ENCODE assay signal across 8 cellular contexts in genomic region chr22:46150615-46151423, GRCh38. TPM values are rescaled to one million over a fixed set of nuclear protein-coding genes. Genes with fewer than 3 reads are reported as not detected.
DNase-seq lines count a peak whose midpoint lies in the region; ATAC-seq and TF ChIP-seq lines count a peak whose summit lies in the region.

No MANE protein-coding gene starts in this region.

- H3K27ac ChIP-seq in DND-41 (ENCODE audit: low read length) (peak overlapping the region; percentile 67), GM23248 (no peak overlapping the region), fibroblast of lung (ENCODE audit: insufficient read depth, low read length) (peak overlapping the region; percentile 19), thyroid gland (peak overlapping the region in 2 of 3 donors; percentile 77 to 82)

- peaks cover 44% of the 10 kb centered on the region for H3K4me1 ChIP-seq in DND-41 (ENCODE audit: insufficient read depth, low read length)
- peaks cover 6% of the 10 kb centered on the region for H3K4me1 ChIP-seq in GM23248 (ENCODE audit: insufficient read depth)
- H3K4me1 ChIP-seq in fibroblast of lung (ENCODE audit: control insufficient read depth, extremely low read depth, insufficient read depth, low read length): peaks cover 2% of the 10 kb centered on the region
- H3K4me1 ChIP-seq in neuron (ENCODE audit: insufficient read depth, low read length): peaks cover 18% of the 10 kb centered on the region
- H3K4me1 ChIP-seq in thyroid gland: peaks cover 15 to 21% of the 10 kb centered on the region in 2 donors

- no peak for TF ChIP-seq POLR2A in thyroid gland (IDR thresholded peaks at IDR 0.05)

- H3K4me3 ChIP-seq in DND-41 (ENCODE audit: low read depth in 1 of 2, low read length in 2 of 2) (peak overlapping the region; percentile 97 to 99), GM23248 (peak overlapping the region; percentile 83), fibroblast of lung (replicated peaks in 1 of 4; ENCODE audit: control extremely low read depth in 1 of 4, insufficient read depth in 1 of 4, low read depth in 3 of 4, low read length in 4 of 4) (peak overlapping the region; percentile 69 to 87 (median 80)), neuron (ENCODE audit: low read length) (peak overlapping the region; percentile 70), thyroid gland (replicated peaks in 1 of 3) (peak overlapping the region; percentile 53 to 97 (median 89))

- H3K27me3 ChIP-seq in DND-41 (ENCODE audit: insufficient read depth, low read length, poor library complexity) (peaks cover 17% of the 10 kb centered on the region), GM23248 (replicated peaks; ENCODE audit: insufficient read depth) (no peaks in the 10 kb centered on the region), fibroblast of lung (ENCODE audit: control insufficient read depth, insufficient read depth, low read length) (peaks cover 27% of the 10 kb centered on the region), neuron (ENCODE audit: insufficient read depth, low read length) (peaks cover 57% of the 10 kb centered on the region), thyroid gland (no peaks in the 10 kb centered on the region)

- intact Hi-C loops in thyroid gland (cut with DNase I): no loop called here

- H3K9ac ChIP-seq in DND-41 (ENCODE audit: low read depth, low read length) (peak overlapping the region; percentile 95), GM23248 (peak overlapping the region; percentile 79), fibroblast of lung (ENCODE audit: insufficient read depth, low read length) (peak overlapping the region; percentile 70)

- TF ChIP-seq CTCF in DND-41 (IDR thresholded peaks at IDR 0.05; ENCODE audit: borderline replicate concordance, extremely low read depth, low read length, poor library complexity, severe bottlenecking) (no peak), fibroblast of lung (conservative IDR thresholded peaks at IDR 0.05 in 1 of 2, IDR thresholded peaks at IDR 0.05 in 1 of 2; ENCODE audit: low read depth in 1 of 2, low read length in 2 of 2) (no peak), thyroid gland (IDR thresholded peaks at IDR 0.05) (no peak)

- peaks cover 45% of the 10 kb centered on the region for H3K79me2 ChIP-seq in DND-41 (ENCODE audit: insufficient read depth, low read length)
- peaks cover 26% of the 10 kb centered on the region for H3K79me2 ChIP-seq in GM23248 (ENCODE audit: insufficient read depth)
- H3K79me2 ChIP-seq in fibroblast of lung (ENCODE audit: control insufficient read depth, insufficient read depth, low read length): no peaks in the 10 kb centered on the region

- 1% methylated on average over 46 to 69 of the region's 105 CpGs for WGBS in GM23248 (ENCODE audit: low coverage in 1 of 2, low lambda C conversion rate in 2 of 2, missing lambda C conversion rate in 2 of 2), 2 experiments
- 0% methylated on average over 4 to 37 of the region's 105 CpGs for WGBS in thyroid gland, 2 donors

- H3K9me2 ChIP-seq in GM23248 (ENCODE audit: insufficient read depth): no peaks in the 10 kb centered on the region

- ATAC-seq in DND-41 (ENCODE audit: insufficient read depth, low read depth): peak; percentile 44

- no peaks in the 10 kb centered on the region for H3F3A ChIP-seq in GM23248 (ENCODE audit: insufficient read depth)

- H4K20me1 ChIP-seq in DND-41 (ENCODE audit: insufficient read depth, low read length) (peaks cover 12% of the 10 kb centered on the region), GM23248 (ENCODE audit: insufficient read depth) (no peaks in the 10 kb centered on the region), fibroblast of lung (ENCODE audit: control insufficient read depth, extremely low read depth, insufficient read depth, low read length) (no peaks in the 10 kb centered on the region)

- H3K9me3 ChIP-seq in DND-41 (ENCODE audit: insufficient read depth, low read length, severe bottlenecking): no peaks in the 10 kb centered on the region
- no peaks in the 10 kb centered on the region for H3K9me3 ChIP-seq in GM23248 (ENCODE audit: low read depth)
- H3K9me3 ChIP-seq in fibroblast of lung (ENCODE audit: control insufficient read depth, insufficient read depth, low read depth, low read length): no peaks in the 10 kb centered on the region
- no peaks in the 10 kb centered on the region for H3K9me3 ChIP-seq in neuron (ENCODE audit: low read length)
- H3K9me3 ChIP-seq in thyroid gland: no peaks in the 10 kb centered on the region

- peaks cover 34% of the 10 kb centered on the region for H3K36me3 ChIP-seq in DND-41 (ENCODE audit: insufficient read depth, low read length)
- peaks cover 4% of the 10 kb centered on the region; the same call in 1 of the 2 replicates for H3K36me3 ChIP-seq in GM23248 (ENCODE audit: low read depth)
- no peaks in the 10 kb centered on the region for H3K36me3 ChIP-seq in fibroblast of lung (ENCODE audit: control insufficient read depth, insufficient read depth, low read length)
- H3K36me3 ChIP-seq in neuron (ENCODE audit: insufficient read depth, low read length): no peaks in the 10 kb centered on the region
- peaks cover 0 to 3% of the 10 kb centered on the region in 2 donors for H3K36me3 ChIP-seq in thyroid gland

- peak overlapping the region; percentile 82 for H2AFZ ChIP-seq in DND-41 (ENCODE audit: low read depth, low read length)
- H2AFZ ChIP-seq in GM23248: peak overlapping the region; percentile 69
- peak overlapping the region; percentile 57 for H2AFZ ChIP-seq in fibroblast of lung (ENCODE audit: low read length)
- H2AFZ ChIP-seq in neuron (ENCODE audit: low read depth, low read length): peak overlapping the region; percentile 95

- peak overlapping the region; percentile 93 for H3K4me2 ChIP-seq in DND-41 (ENCODE audit: insufficient read depth, low read length)
- H3K4me2 ChIP-seq in GM23248 (ENCODE audit: unreplicated experiment): peak overlapping the region; percentile 92
- peak overlapping the region; percentile 69 for H3K4me2 ChIP-seq in fibroblast of lung (ENCODE audit: extremely low read depth, insufficient read depth, low read length)

- peak; percentile 59 for DNase-seq in DND-41
- DNase-seq in GM23248: peak; percentile 55
- DNase-seq in NAMALWA (ENCODE audit: low spot score): peak; percentile 60
- peak; percentile 65 for DNase-seq in activated T-cell treated with anti-CD3 and anti-CD28 coated beads, Interleukin-2, amount 50 U/mL, for 1 hour
- DNase-seq in fibroblast of lung (ENCODE audit: low read depth in 2 of 2): no peak
- DNase-seq in thyroid gland: peak; percentile 32 to 37
- DNase-seq in NCI-H2081 treated with DMSO at 0.1 percent for 48 hours (lab: John Stamatoyannopoulos, UW): no peak

- in situ Hi-C loops in GM23248 (cut with MboI): no loop called here

RNA-seq across cellular contexts. Expression of gene PPARA, which starts 0.5 kb away (rescaled TPM):
- total RNA-seq in GM23248 (2014; rRNA removed; shearing (Covaris generic)): 10.9 and 14.4 TPM in 2 replicates
- 8.4 and 8.7 TPM in 2 replicates for polyA plus RNA-seq in GM23248 (2016; fragmentation: Nextera tagmentation; extraction: Ambion mirVana)
- 14.6 and 17.5 TPM in 2 replicates for total RNA-seq in fibroblast of lung
- 7.9 and 10.2 TPM in 2 replicates for polyA plus RNA-seq in fibroblast of lung
- polyA plus RNA-seq in fibroblast of lung (2012): 5.4 and 7.3 TPM in 2 replicates
- 17.7 and 19.3 TPM in 2 replicates for polyA minus RNA-seq in fibroblast of lung (ENCODE audit: low replicate concordance)
- total RNA-seq in thyroid gland: 10 to 100 TPM; 26.9 to 41.9 (median 37.4) TPM

Comparison
In these comparisons a context has a peak if more than half of its experiments do, and no peak if none do; other contexts are left out.
1. DNase-seq: peak in DND-41 (single experiment), GM23248 (single experiment), NAMALWA (single experiment), activated T-cell treated with anti-CD3 and anti-CD28 coated beads, Interleukin-2, amount 50 U/mL, for 1 hour (single experiment) and thyroid gland (2 of 2); none in fibroblast of lung (0 of 2) and NCI-H2081 treated with DMSO at 0.1 percent for 48 hours (single experiment).
2. Peak in every context shown above with its lines, with median percentiles within 50 percentile points of each other: H2AFZ ChIP-seq, H3K4me2 ChIP-seq, H3K4me3 ChIP-seq and H3K9ac ChIP-seq.